ENCODE assay signal across 8 cellular contexts in genomic region chr9:34380034-34380510, GRCh38. TPM values are rescaled to one million over a fixed set of nuclear protein-coding genes. Genes with fewer than 3 reads are reported as not detected.
DNase-seq lines count a peak whose midpoint lies in the region; ATAC-seq, FAIRE-seq and TF ChIP-seq lines count a peak whose summit lies in the region.

No MANE protein-coding gene starts in this region.

- no peaks in the 10 kb centered on the region for H3K9me1 ChIP-seq in keratinocyte (ENCODE audit: control insufficient read depth, extremely low read depth, insufficient read depth, low read length)

- H3K4me3 Mint-ChIP-seq in activated naive CD8-positive, alpha-beta T cell treated with anti-CD3 and anti-CD28 coated beads, Interleukin-2, amount 10 ng/mL, durations not matched to agents 7 days and 5 days: peak overlapping the region; percentile 89

- no peaks in the 10 kb centered on the region for H3K36me3 ChIP-seq in keratinocyte (ENCODE audit: control insufficient read depth in 2 of 2, extremely low read depth in 1 of 2, insufficient read depth in 2 of 2, low read length in 2 of 2)
- no peaks in the 10 kb centered on the region for H3K36me3 ChIP-seq in stomach

- H4K20me1 ChIP-seq in keratinocyte (ENCODE audit: control insufficient read depth, extremely low read depth, insufficient read depth, low read length): peaks cover 4% of the 10 kb centered on the region

- no peaks in the 10 kb centered on the region for H3K79me2 ChIP-seq in keratinocyte (ENCODE audit: control insufficient read depth, insufficient read depth, low read length)

- H3K9me3 ChIP-seq in keratinocyte (ENCODE audit: control insufficient read depth, low read depth, low read length) (no peaks in the 10 kb centered on the region), stomach (no peaks in the 10 kb centered on the region)

- H3K9me3 Mint-ChIP-seq in activated naive CD8-positive, alpha-beta T cell treated with anti-CD3 and anti-CD28 coated beads, Interleukin-2, amount 10 ng/mL, durations not matched to agents 7 days and 5 days: no peaks in the 10 kb centered on the region

- peak overlapping the region; percentile 86 for H3K27ac Mint-ChIP-seq in activated naive CD8-positive, alpha-beta T cell treated with anti-CD3 and anti-CD28 coated beads, Interleukin-2, amount 10 ng/mL, durations not matched to agents 7 days and 5 days

- dilution Hi-C loops in keratinocyte (cut with MboI; ENCODE audit: extremely low pct_ligation_motif_present, low sequenced_read_pairs): no loop called here

- peaks cover 18% of the 10 kb centered on the region for H3K27me3 ChIP-seq in keratinocyte (ENCODE audit: control insufficient read depth, extremely low read depth, insufficient read depth, low read length)
- no peaks in the 10 kb centered on the region for H3K27me3 ChIP-seq in stomach

- FAIRE-seq in keratinocyte (lab: Jason Lieb, UNC): no peak

- peaks cover 10% of the 10 kb centered on the region for H3K27me3 Mint-ChIP-seq in activated naive CD8-positive, alpha-beta T cell treated with anti-CD3 and anti-CD28 coated beads, Interleukin-2, amount 10 ng/mL, durations not matched to agents 7 days and 5 days

- TF ChIP-seq POLR2A in stomach (IDR thresholded peaks at IDR 0.05): no peak

- no peaks in the 10 kb centered on the region for H3K36me3 Mint-ChIP-seq in activated naive CD8-positive, alpha-beta T cell treated with anti-CD3 and anti-CD28 coated beads, Interleukin-2, amount 10 ng/mL, durations not matched to agents 7 days and 5 days

- peak overlapping the region; percentile 85 for H3K4me2 ChIP-seq in keratinocyte (ENCODE audit: control insufficient read depth, extremely low read depth, insufficient read depth, low read depth, low read length)

- WGBS in stomach, 5 donors: 34 to 64% (median 51%) methylated on average over 24 of the region's 24 CpGs

- no peak overlapping the region for H3K9ac ChIP-seq in keratinocyte (ENCODE audit: control insufficient read depth, extremely low read depth, insufficient read depth, low read length)

- no peak for TF ChIP-seq EP300 in stomach (IDR thresholded peaks at IDR 0.05)

- peak overlapping the region in 1 of 3 experiments; percentile 6 for H3K4me3 ChIP-seq in keratinocyte (ENCODE audit: control insufficient read depth in 2 of 3, extremely low read depth in 1 of 3, insufficient read depth in 2 of 3, low read depth in 1 of 3, low read length in 3 of 3)
- peak overlapping the region; percentile 53 to 65 (median 60) for H3K4me3 ChIP-seq in stomach

- no peak overlapping the region for H3K27ac ChIP-seq in keratinocyte (ENCODE audit: control insufficient read depth, insufficient read depth, low read length)
- H3K27ac ChIP-seq in stomach: peak overlapping the region in 4 of 5 donors; percentile 50 to 78 (median 68)

- H3K4me1 Mint-ChIP-seq in activated naive CD8-positive, alpha-beta T cell treated with anti-CD3 and anti-CD28 coated beads, Interleukin-2, amount 10 ng/mL, durations not matched to agents 7 days and 5 days: peaks cover 29% of the 10 kb centered on the region

- DNase-seq in NCI-H1105 treated with DMSO at 0.1 percent for 48 hours (lab: John Stamatoyannopoulos, UW) (peak; percentile 48), NCI-H1105 (lab: John Stamatoyannopoulos, UW) (no peak), keratinocyte (ENCODE audit: low read depth, low spot score) (no peak), stomach (no peak), HUDEP-2 (lab: John Stamatoyannopoulos, UW; ENCODE audit: unreplicated experiment in 76 of 76) (no peak), CD1c-positive myeloid dendritic cell (ENCODE audit: extremely low spot score) (no peak)
- peak; percentile 57 for DNase-seq in activated naive CD8-positive, alpha-beta T cell treated with anti-CD3 and anti-CD28 coated beads, Interleukin-2, amount 10 ng/mL, durations not matched to agents 7 days and 5 days

- ATAC-seq in activated naive CD8-positive, alpha-beta T cell treated with anti-CD3 and anti-CD28 coated beads, Interleukin-2, amount 10 ng/mL, durations not matched to agents 7 days and 5 days (ENCODE audit: low read depth): no peak
- no peak for ATAC-seq in GM21825 (IDR thresholded peaks at IDR 0.05; ENCODE audit: unreplicated experiment)

- peaks cover 30% of the 10 kb centered on the region for H3K4me1 ChIP-seq in keratinocyte (ENCODE audit: control insufficient read depth, extremely low read depth, insufficient read depth, low read length)
- peaks cover 45 to 57% (median 51%) of the 10 kb centered on the region in 4 donors for H3K4me1 ChIP-seq in stomach

- H2AFZ ChIP-seq in keratinocyte (ENCODE audit: control insufficient read depth, low read length): no peak overlapping the region

- POLR2A ChIA-PET in activated naive CD8-positive, alpha-beta T cell treated with anti-CD3 and anti-CD28 coated beads, Interleukin-2, amount 10 ng/mL, durations not matched to agents 7 days and 5 days (lab: Charles Lee): interaction anchor here (0.6 to 1.6 kb wide), 5 partner anchors 45 to 257 kb away, joined by 3 to 5 read pairs (median 4); partner anchors contain the start of gene SIGMAR1

- intact Hi-C loops in stomach (cut with DNase I; ENCODE audit: low total_unique reads): no loop called here

- TF ChIP-seq CTCF in keratinocyte (optimal IDR thresholded peaks at IDR 0.05 in 1 of 3, IDR thresholded peaks at IDR 0.05 in 1 of 3, conservative IDR thresholded peaks at IDR 0.05 in 1 of 3; ENCODE audit: extremely low read depth in 1 of 3, insufficient read depth in 2 of 3, low read length in 3 of 3) (no peak), stomach (IDR thresholded peaks at IDR 0.05) (no peak)

RNA-seq across cellular contexts. Expression of gene MYORG, which starts 3.4 kb away (rescaled TPM):
- 1 to 10 TPM; 4.7 to 5.5 TPM for total RNA-seq in activated naive CD8-positive, alpha-beta T cell treated with anti-CD3 and anti-CD28 coated beads, Interleukin-2, amount 10 ng/mL, durations not matched to agents 7 days and 5 days
- polyA plus RNA-seq in keratinocyte (3.1 to 4.6 TPM (median 3.7 TPM) in 3 replicates), stomach (1 to 10 TPM in 2 of 3 donors, under 1 TPM in 1; 0.76 to 9.0 (median 3.9) TPM)
- polyA plus RNA-seq in keratinocyte (2011; ENCODE audit: low read depth): 1.3 TPM
- 2.7 and 3.1 TPM in 2 replicates for polyA plus RNA-seq in keratinocyte (2011; cell fraction: cytosol; rRNA removed)
- polyA plus RNA-seq in keratinocyte (2011; cell fraction: nucleus; rRNA removed): 15.8 and 16.1 TPM in 2 replicates
- 2.7 and 10.1 TPM in 2 replicates for polyA plus RNA-seq in keratinocyte (2012; ENCODE audit: low replicate concordance)
- 5.4 to 10.7 TPM (median 5.5 TPM) in 3 replicates for polyA minus RNA-seq in keratinocyte
- 6.9 TPM for polyA minus RNA-seq in keratinocyte (2011; cell fraction: cytosol; rRNA and poly(A)+ RNA removed)
- 19.2 and 26.1 TPM in 2 replicates for polyA minus RNA-seq in keratinocyte (2011; cell fraction: nucleus; rRNA and poly(A)+ RNA removed)
- total RNA-seq in stomach: 10 to 100 TPM in 4 of 5 donors, 1 to 10 TPM in 1; 9.5 to 31.3 (median 19.6) TPM

RNA-seq across cellular contexts. Expression of gene NUDT2, which starts 50.7 kb away (rescaled TPM):
- total RNA-seq in activated naive CD8-positive, alpha-beta T cell treated with anti-CD3 and anti-CD28 coated beads, Interleukin-2, amount 10 ng/mL, durations not matched to agents 7 days and 5 days: 10 to 100 TPM; 22.8 to 26.3 TPM
- polyA plus RNA-seq in keratinocyte (33.4 to 35.3 TPM (median 33.6 TPM) in 3 replicates), stomach (10 to 100 TPM; 22.2 to 73.2 (median 34.5) TPM)
- polyA plus RNA-seq in keratinocyte (2011; ENCODE audit: low read depth): 11.3 TPM
- polyA plus RNA-seq in keratinocyte (2011; cell fraction: cytosol; rRNA removed): 29.9 and 30.4 TPM in 2 replicates
- 18.6 and 19.8 TPM in 2 replicates for polyA plus RNA-seq in keratinocyte (2011; cell fraction: nucleus; rRNA removed)
- 24.9 and 27.4 TPM in 2 replicates for polyA plus RNA-seq in keratinocyte (2012; ENCODE audit: low replicate concordance)
- polyA minus RNA-seq in keratinocyte: 4.9 to 19.1 TPM (median 8.4 TPM) in 3 replicates
- polyA minus RNA-seq in keratinocyte (2011; cell fraction: cytosol; rRNA and poly(A)+ RNA removed): 10.2 TPM
- 3.6 and 6.1 TPM in 2 replicates for polyA minus RNA-seq in keratinocyte (2011; cell fraction: nucleus; rRNA and poly(A)+ RNA removed)
- 10 to 100 TPM in 3 of 5 donors, 1 to 10 TPM in 1, under 1 TPM in 1; 0.87 to 46.9 (median 17.0) TPM for total RNA-seq in stomach

RNA-seq across cellular contexts. Expression of gene KIF24, which starts 51.0 kb away (rescaled TPM):
- total RNA-seq in activated naive CD8-positive, alpha-beta T cell treated with anti-CD3 and anti-CD28 coated beads, Interleukin-2, amount 10 ng/mL, durations not matched to agents 7 days and 5 days: 1 to 10 TPM; 6.6 to 7.5 TPM
- 1.1 to 1.8 TPM (median 1.5 TPM) in 3 replicates for polyA plus RNA-seq in keratinocyte
- 0.06 TPM for polyA plus RNA-seq in keratinocyte (2011; ENCODE audit: low read depth)
- 0.64 and 0.72 TPM in 2 replicates for polyA plus RNA-seq in keratinocyte (2011; cell fraction: cytosol; rRNA removed)
- 1.6 and 1.7 TPM in 2 replicates for polyA plus RNA-seq in keratinocyte (2011; cell fraction: nucleus; rRNA removed)
- 0.31 and 1.2 TPM in 2 replicates for polyA plus RNA-seq in keratinocyte (2012; ENCODE audit: low replicate concordance)
- polyA minus RNA-seq in keratinocyte: 2.3 to 5.1 TPM (median 3.4 TPM) in 3 replicates
- 1.7 TPM for polyA minus RNA-seq in keratinocyte (2011; cell fraction: cytosol; rRNA and poly(A)+ RNA removed)
- polyA minus RNA-seq in keratinocyte (2011; cell fraction: nucleus; rRNA and poly(A)+ RNA removed): 1.7 and 3.0 TPM in 2 replicates
- 1 to 10 TPM in 4 of 5 donors, under 1 TPM in 1; 0.29 to 5.8 (median 3.2) TPM for total RNA-seq in stomach
- polyA plus RNA-seq in stomach: under 1 TPM; 0.37 to 0.90 (median 0.46) TPM

Comparison
In these comparisons a context has a peak if more than half of its experiments do, and no peak if none do; other contexts are left out.
1. DNase-seq: peak in NCI-H1105 treated with DMSO at 0.1 percent for 48 hours (single experiment) and activated naive CD8-positive, alpha-beta T cell treated with anti-CD3 and anti-CD28 coated beads, Interleukin-2, amount 10 ng/mL, durations not matched to agents 7 days and 5 days (single experiment); none in NCI-H1105 (single experiment), keratinocyte (single experiment), stomach (single experiment), HUDEP-2 (0 of 76) and CD1c-positive myeloid dendritic cell (single experiment).